16 cellular contexts compared by ENCODE assay signal in the genomic region with DNA sequence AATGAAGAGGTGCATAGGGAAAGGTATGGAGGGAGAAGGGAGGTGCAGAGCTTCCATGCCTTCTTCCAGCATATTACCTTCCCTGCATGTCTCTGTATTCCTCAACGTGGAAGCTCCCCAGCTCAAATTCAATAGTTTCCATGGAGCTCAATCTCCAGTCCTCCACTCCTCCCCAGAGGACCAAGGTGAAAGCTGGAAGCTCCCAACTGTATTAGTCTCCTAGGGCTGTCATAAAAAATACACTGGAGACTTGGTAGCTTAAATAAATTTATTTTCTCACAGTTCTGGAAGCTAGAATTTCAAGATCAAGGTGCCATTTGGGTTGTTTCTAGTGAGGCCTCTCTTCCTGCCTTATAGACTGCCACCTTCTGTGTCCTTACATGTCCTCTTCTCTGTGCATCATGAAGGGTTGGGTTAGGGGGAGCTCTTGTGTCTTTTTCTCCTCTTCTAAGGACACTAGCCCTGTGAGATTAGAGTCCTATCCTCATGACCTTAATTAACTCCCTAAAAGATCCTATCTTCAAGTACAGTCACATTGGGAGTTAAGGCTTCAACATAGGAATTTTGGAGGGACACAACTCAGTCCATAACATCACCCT.
"Had no signal": no experiment of that assay in that cellular context is flagged by ENCODE, and none has a peak within 500 bp of the region (broad histone marks: within the 10 kb centered on the region; RNA-seq: fewer than 3 reads in every experiment).

No MANE protein-coding gene starts in this region.

- H3K4me3 Mint-ChIP-seq: activated naive CD8-positive, alpha-beta T cell; dendritic cell treated with granulocyte-macrophage colony-stimulating factor and Interleukin-4, amounts not matched to agents 40 ng/mL and 50 ng/mL, for 4 days; effector memory CD8-positive, alpha-beta T cell; naive thymus-derived CD8-positive, alpha-beta T cell had no signal

- H3K27ac Mint-ChIP-seq: activated naive CD8-positive, alpha-beta T cell; dendritic cell treated with granulocyte-macrophage colony-stimulating factor and Interleukin-4, amounts not matched to agents 40 ng/mL and 50 ng/mL, for 4 days; effector memory CD8-positive, alpha-beta T cell had no signal

- H3K27me3 Mint-ChIP-seq: activated naive CD8-positive, alpha-beta T cell; dendritic cell treated with granulocyte-macrophage colony-stimulating factor and Interleukin-4, amounts not matched to agents 40 ng/mL and 50 ng/mL, for 4 days; effector memory CD8-positive, alpha-beta T cell; naive thymus-derived CD8-positive, alpha-beta T cell had no signal

- H3K27me3 ChIP-seq: brain microvascular endothelial cell, neutrophil, stomach, uterus had no signal

- H3K4me1 ChIP-seq: lower lobe of right lung, stomach, uterus had no signal

- H3K9me3 Mint-ChIP-seq: dendritic cell treated with granulocyte-macrophage colony-stimulating factor and Interleukin-4, amounts not matched to agents 40 ng/mL and 50 ng/mL, for 4 days; effector memory CD8-positive, alpha-beta T cell; naive thymus-derived CD8-positive, alpha-beta T cell had no signal

- DNase-seq: activated effector memory CD4-positive, alpha-beta T cell treated with Interleukin-2 at 50 U/mL for 16 hours; activated T-cell treated with anti-CD3 and anti-CD28 coated beads, Interleukin-2, amount 50 U/mL, for 1 hour; amygdala; brain microvascular endothelial cell; effector memory CD8-positive, alpha-beta T cell; hippocampal formation; lower lobe of right lung; mucosa of descending colon; naive thymus-derived CD8-positive, alpha-beta T cell; posterior cingulate gyrus; stomach; uterus had no signal

- H3K4me3 ChIP-seq: lower lobe of right lung, mucosa of descending colon, skin epidermis, stomach, uterus had no signal

- H3K36me3 ChIP-seq: brain microvascular endothelial cell, neutrophil, uterus had no signal

- H3K27ac ChIP-seq: brain microvascular endothelial cell, lower lobe of right lung, neutrophil, skin epidermis, stomach, uterus had no signal

- H3K9me3 ChIP-seq: lower lobe of right lung, mucosa of descending colon, neutrophil, stomach, uterus had no signal

- ATAC-seq: effector memory CD8-positive, alpha-beta T cell; lower lobe of right lung; mucosa of descending colon; naive thymus-derived CD8-positive, alpha-beta T cell had no signal
